22 cellular contexts compared by ENCODE assay signal in the genomic region with DNA sequence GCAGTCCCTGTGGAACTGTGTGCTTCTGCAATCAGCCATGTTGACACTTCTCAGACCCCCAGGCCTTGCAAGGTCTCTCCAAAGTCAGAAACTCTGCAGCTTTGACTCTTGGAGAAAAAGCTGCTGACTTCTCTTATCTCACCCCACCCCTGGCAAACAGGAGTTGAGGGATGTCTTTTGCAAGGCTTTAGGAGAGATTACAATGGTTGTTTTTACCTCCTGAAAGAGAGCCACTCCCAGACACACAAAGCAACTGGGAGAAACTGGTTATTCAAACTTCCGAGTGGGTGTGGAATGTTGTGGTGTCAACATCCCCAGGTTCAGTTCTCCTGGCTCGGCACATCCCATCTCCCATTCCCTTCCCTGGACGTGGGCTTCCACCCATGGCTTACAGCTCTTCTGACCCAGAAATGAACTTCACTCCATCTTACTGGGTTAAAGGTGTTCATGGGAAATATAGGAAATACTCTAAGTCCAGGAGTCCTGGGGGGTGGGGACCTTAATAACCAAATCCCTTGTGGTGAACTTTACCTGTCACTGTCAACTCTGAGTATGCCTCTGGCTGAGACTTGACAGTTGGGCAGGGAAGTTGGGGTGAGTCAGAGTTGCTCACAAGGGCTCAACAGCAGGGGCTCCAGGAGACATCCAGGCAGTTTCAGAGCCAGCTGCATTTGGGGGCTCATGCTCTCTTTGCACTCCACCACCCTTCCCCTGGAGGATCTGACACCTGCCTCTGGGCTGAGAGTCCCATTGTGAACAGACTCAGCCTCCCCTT. TPM values are rescaled to one million over a fixed set of nuclear protein-coding genes. Genes with fewer than 3 reads are reported as not detected.
A peak's percentile ranks its signal among the peaks of the same experiment; 100 is the strongest.
DNase-seq lines count a peak whose midpoint lies in the region; ATAC-seq and TF ChIP-seq lines count a peak whose summit lies in the region.
"Had no signal": no experiment of that assay in that cellular context is flagged by ENCODE, and none has a peak within 500 bp of the region (broad histone marks: within the 10 kb centered on the region; RNA-seq: fewer than 3 reads in every experiment).

No MANE protein-coding gene starts in this region.

- CTCF ChIA-PET in PC-3 (lab: Charles Lee): no interaction called here

- H2AFZ ChIP-seq in GM23248: no peak overlapping the region
- no peak overlapping the region for H2AFZ ChIP-seq in PC-3 (ENCODE audit: low read length)

- BruUV-seq in PC-3 (replicated peaks; lab: Mats Ljungman, UMichigan): no TSS peak

- DNase-seq in GM23248 (peak; percentile 11), PC-3 (peak; percentile 65), esophagus squamous epithelium (lab: John Stamatoyannopoulos, UW) (no peak), stomach (no peak), iPS-NIHi11 (ENCODE audit: low spot score) (no peak), medulla oblongata (ENCODE audit: extremely low spot score) (no peak)
- DNase-seq in stimulated activated CD4-positive, alpha-beta T cell treated with anti-CD3 and anti-CD28 coated beads, Interleukin-4, amount 100 ng/mL, for 24 hours: no peak
- DNase-seq in activated CD4-positive, alpha-beta T cell treated with anti-CD3 and anti-CD28 coated beads for 4 hours: no peak
- DNase-seq: activated naive CD4-positive, alpha-beta T cell treated with Interleukin-2 at 50 U/mL for 16 hours; activated T-cell treated with anti-CD3 and anti-CD28 coated beads, Interleukin-2, amount 50 U/mL, for 1 hour; amygdala; heart right ventricle; immature natural killer cell; NCI-H187; stimulated activated CD4-positive, alpha-beta T cell treated with anti-CD3 and anti-CD28 coated beads, Interleukin-2, amount 100 ng/mL, for 24 hours; T1000 had no signal

- H3K4me2 ChIP-seq in GM23248 (ENCODE audit: unreplicated experiment) (no peak overlapping the region), PC-3 (ENCODE audit: low read length) (peak overlapping the region; percentile 36)

- intact Hi-C loops in PC-3 (cut with micrococcal nuclease) (no loop called here), esophagus squamous epithelium (cut with DNase I) (no loop called here), stomach (cut with DNase I; ENCODE audit: low total_unique reads) (no loop called here)

- in situ Hi-C loops in GM23248 (cut with MboI): no loop called here

- H3K9me2 ChIP-seq in GM23248 (ENCODE audit: insufficient read depth): no peaks in the 10 kb centered on the region
- H3K9me2 ChIP-seq in PC-3 (replicated peaks; ENCODE audit: low read length): no peaks in the 10 kb centered on the region

- H3K4me1 ChIP-seq in GM23248 (ENCODE audit: insufficient read depth) (no peaks in the 10 kb centered on the region), PC-3 (ENCODE audit: insufficient read depth, low read length) (peaks cover 25% of the 10 kb centered on the region), esophagus squamous epithelium (peaks cover 6 to 41% (median 16%) of the 10 kb centered on the region in 3 donors), stomach (peaks cover 4 to 10% (median 5%) of the 10 kb centered on the region in 4 donors)
- H3K4me1 ChIP-seq: heart right ventricle had no signal

- ATAC-seq in PC-3: peak; percentile 57
- ATAC-seq: heart right ventricle; stimulated activated memory B cell treated with anti-CD40 and anti-IgM and Interleukin-4, amounts not matched to agents 10 μg/mL and 1 μg/mL and 100 μg/mL, for 72 hours had no signal

- H3K9ac ChIP-seq in GM23248 (no peak overlapping the region), PC-3 (ENCODE audit: low read length) (no peak overlapping the region)

- H3K27me3 ChIP-seq in GM23248 (replicated peaks; ENCODE audit: insufficient read depth) (peaks cover 39% of the 10 kb centered on the region; the same call in 1 of the 2 replicates), PC-3 (ENCODE audit: low read length) (peaks cover 5% of the 10 kb centered on the region; the same call in 1 of the 2 replicates), esophagus squamous epithelium (peaks cover 0 to 4% (median 0%) of the 10 kb centered on the region in 4 donors), stomach (peaks cover 0 to 37% (median 0%) of the 10 kb centered on the region in 3 donors)

- H3F3A ChIP-seq in GM23248 (ENCODE audit: insufficient read depth): no peaks in the 10 kb centered on the region
- H3F3A ChIP-seq in PC-3 (ENCODE audit: low read length, unreplicated experiment): no peaks in the 10 kb centered on the region

- TF ChIP-seq POLR2A in esophagus squamous epithelium (IDR thresholded peaks at IDR 0.05) (no peak), stomach (IDR thresholded peaks at IDR 0.05) (no peak)

- no peaks in the 10 kb centered on the region for H4K20me1 ChIP-seq in GM23248 (ENCODE audit: insufficient read depth)
- H4K20me1 ChIP-seq in PC-3 (ENCODE audit: low read length): no peaks in the 10 kb centered on the region

- TF ChIP-seq CTCF in PC-3 (conservative IDR thresholded peaks at IDR 0.05; ENCODE audit: low read depth, low read length): no peak
- no peak for TF ChIP-seq CTCF in esophagus squamous epithelium (IDR thresholded peaks at IDR 0.05)
- no peak for TF ChIP-seq CTCF in stomach (IDR thresholded peaks at IDR 0.05)

- POLR2A ChIA-PET in PC-3 (lab: Charles Lee; ENCODE audit: unreplicated experiment): no interaction called here

- no peak overlapping the region for H3K27ac ChIP-seq in GM23248
- H3K27ac ChIP-seq in PC-3 (ENCODE audit: low read length): peak overlapping the region; percentile 41
- H3K27ac ChIP-seq in esophagus squamous epithelium: peak overlapping the region; percentile 29 to 73 (median 56)
- H3K27ac ChIP-seq in stomach: peak overlapping the region in 3 of 5 donors; percentile 18 to 40 (median 20)
- H3K27ac ChIP-seq: cardiac muscle cell, heart right ventricle, thoracic aorta had no signal

- H3K4me3 ChIP-seq in GM23248 (no peak overlapping the region), PC-3 (ENCODE audit: low read length) (0 out of 2 replicates have a peak overlapping the region, but pooled peaks have one; percentile 12), esophagus squamous epithelium (no peak overlapping the region), stomach (no peak overlapping the region)
- H3K4me3 ChIP-seq: cardiac muscle cell, heart right ventricle, thoracic aorta had no signal

- no peaks in the 10 kb centered on the region for H3K79me2 ChIP-seq in GM23248 (ENCODE audit: insufficient read depth)
- H3K79me2 ChIP-seq in PC-3 (ENCODE audit: low read length): no peaks in the 10 kb centered on the region

- H3K9me3 ChIP-seq in GM23248 (ENCODE audit: low read depth) (no peaks in the 10 kb centered on the region), PC-3 (ENCODE audit: low read length) (no peaks in the 10 kb centered on the region), esophagus squamous epithelium (no peaks in the 10 kb centered on the region), stomach (no peaks in the 10 kb centered on the region)
- H3K9me3 ChIP-seq: heart right ventricle, thoracic aorta had no signal

- no peaks in the 10 kb centered on the region for H3K36me3 ChIP-seq in GM23248 (ENCODE audit: low read depth)
- H3K36me3 ChIP-seq in PC-3 (ENCODE audit: low read depth, low read length): no peaks in the 10 kb centered on the region
- no peaks in the 10 kb centered on the region for H3K36me3 ChIP-seq in esophagus squamous epithelium
- no peaks in the 10 kb centered on the region for H3K36me3 ChIP-seq in stomach
- H3K36me3 ChIP-seq: cardiac muscle cell, heart right ventricle, thoracic aorta had no signal

- no peak for TF ChIP-seq EP300 in stomach (IDR thresholded peaks at IDR 0.05)

- 53 to 54% methylated on average over 3 of the region's 3 CpGs for WGBS in GM23248 (ENCODE audit: low coverage in 1 of 2, low lambda C conversion rate in 2 of 2, missing lambda C conversion rate in 2 of 2), 2 experiments
- WGBS in esophagus squamous epithelium, 2 donors: 13 to 22% methylated on average over 3 of the region's 3 CpGs
- 15 to 36% (median 24%) methylated on average over 3 of the region's 3 CpGs for WGBS in stomach, 5 donors

RNA-seq across cellular contexts. Expression of gene CCDC177, which starts 41.9 kb away (rescaled TPM):
- total RNA-seq in GM23248 (2014; rRNA removed; shearing (Covaris generic)): not detected in 2 replicates
- polyA plus RNA-seq in GM23248 (2016; fragmentation: Nextera tagmentation; extraction: Ambion mirVana) (not detected in 2 replicates), stomach (under 1 TPM in 2 of 3 donors, not detected in 1; 0.03 to 0.25 TPM)
- total RNA-seq in PC-3 (2014; rRNA removed) (not detected in 2 replicates), esophagus squamous epithelium (under 1 TPM in 1 of 4 donors, not detected in 3; 0.22 TPM), stomach (under 1 TPM in 1 of 5 donors, not detected in 4; 0.18 TPM)
- total RNA-seq: cardiac muscle cell, heart right ventricle, liver, mucosa of gallbladder, posterior vena cava, thoracic aorta had no signal
- polyA plus RNA-seq: cardiac muscle cell, immature natural killer cell had no signal

RNA-seq across cellular contexts. Expression of gene PLEKHD1, which starts 48.2 kb away (rescaled TPM):
- total RNA-seq in GM23248 (2014; rRNA removed; shearing (Covaris generic)): not detected in 2 replicates
- polyA plus RNA-seq in GM23248 (2016; fragmentation: Nextera tagmentation; extraction: Ambion mirVana): not detected in 2 replicates
- total RNA-seq in PC-3 (2014; rRNA removed): 0.15 and 0.35 TPM in 2 replicates
- total RNA-seq in esophagus squamous epithelium: under 1 TPM in 1 of 4 donors, not detected in 3; 0.19 TPM
- under 1 TPM in 1 of 5 donors, not detected in 4; 0.55 TPM for total RNA-seq in stomach
- under 1 TPM; 0.08 to 0.15 (median 0.12) TPM for polyA plus RNA-seq in stomach

Comparison
In these comparisons a context has a peak if more than half of its experiments do, and no peak if none do; other contexts are left out.
1. DNase-seq: peak in GM23248 (single experiment) and PC-3 (single experiment); none in esophagus squamous epithelium (single experiment), stomach (single experiment), stimulated activated CD4-positive, alpha-beta T cell treated with anti-CD3 and anti-CD28 coated beads, Interleukin-4, amount 100 ng/mL, for 24 hours (single experiment), activated CD4-positive, alpha-beta T cell treated with anti-CD3 and anti-CD28 coated beads for 4 hours (0 of 2), iPS-NIHi11 (single experiment) and medulla oblongata (single experiment).